ENCODE assay signal across 14 cellular contexts in genomic region chr3:141408596-141408995, GRCh38. TPM values are rescaled to one million over a fixed set of nuclear protein-coding genes. Genes with fewer than 3 reads are reported as not detected.
DNase-seq lines count a peak whose midpoint lies in the region; ATAC-seq and TF ChIP-seq lines count a peak whose summit lies in the region.
"Had no signal": no experiment of that assay in that cellular context is flagged by ENCODE, and none has a peak within 500 bp of the region (broad histone marks: within the 10 kb centered on the region; RNA-seq: fewer than 3 reads in every experiment).

No MANE protein-coding gene starts in this region.

- H3K27me3 ChIP-seq in ACC112 (ENCODE audit: insufficient read depth, low read length) (no peaks in the 10 kb centered on the region), colonic mucosa (no peaks in the 10 kb centered on the region), psoas muscle (ENCODE audit: insufficient read depth in 3 of 3, low read length in 2 of 3) (no peaks in the 10 kb centered on the region)

- peaks cover 29% of the 10 kb centered on the region for H3K36me3 Mint-ChIP-seq in osteocyte (ENCODE audit: unreplicated experiment)

- H3K9ac ChIP-seq in colonic mucosa (ENCODE audit: low read depth in 2 of 2, low read length in 2 of 2), result no peak overlapping the region

- no peak for ATAC-seq in psoas muscle
- no peak for ATAC-seq in activated CD4-positive, CD25-positive, alpha-beta regulatory T cell treated with anti-CD3 and anti-CD28 coated beads, Interleukin-2, amount 50 U/mL, for 24 hours

- H3K9me3 Mint-ChIP-seq in osteocyte (ENCODE audit: unreplicated experiment), result no peaks in the 10 kb centered on the region
- H3K9me3 Mint-ChIP-seq: endodermal cell had no signal

- H3K36me3 ChIP-seq in ACC112 (ENCODE audit: insufficient read depth, low read length) (peaks cover 48% of the 10 kb centered on the region), colonic mucosa (no peaks in the 10 kb centered on the region), psoas muscle (ENCODE audit: insufficient read depth in 1 of 2, low read depth in 1 of 2) (peaks cover 8 to 30% of the 10 kb centered on the region in 2 donors)

- H3K27ac Mint-ChIP-seq in osteocyte (ENCODE audit: unreplicated experiment), result no peak overlapping the region
- H3K27ac Mint-ChIP-seq: endodermal cell had no signal

- H3K4me1 Mint-ChIP-seq in osteocyte (ENCODE audit: unreplicated experiment), result peaks cover 61% of the 10 kb centered on the region

- H3K9me3 ChIP-seq in colonic mucosa (no peaks in the 10 kb centered on the region), psoas muscle (no peaks in the 10 kb centered on the region)

- H3K4me1 ChIP-seq in ACC112 (ENCODE audit: control insufficient read depth, insufficient read depth, low read length, unreplicated experiment), result peaks cover 98% of the 10 kb centered on the region
- peaks cover 29% of the 10 kb centered on the region for H3K4me1 ChIP-seq in colonic mucosa
- peaks cover 63% of the 10 kb centered on the region for H3K4me1 ChIP-seq in psoas muscle

- no peak for TF ChIP-seq CTCF in GM12865 (IDR thresholded peaks at IDR 0.05; ENCODE audit: insufficient read depth, low read depth, low read length, missing control alignments)
- TF ChIP-seq CTCF in colonic mucosa (IDR thresholded peaks at IDR 0.05), result no peak
- TF ChIP-seq CTCF in psoas muscle (IDR thresholded peaks at IDR 0.05), result no peak
- TF ChIP-seq CTCF in osteocyte (IDR thresholded peaks at IDR 0.05), result no peak

- no peaks in the 10 kb centered on the region for H3K27me3 Mint-ChIP-seq in osteocyte (ENCODE audit: unreplicated experiment)

- intact Hi-C loops in colonic mucosa (cut with DNase I) (no loop called here), psoas muscle (cut with DNase I) (no loop called here)

- peak overlapping the region; percentile 96 for H3K27ac ChIP-seq in ACC112 (ENCODE audit: low read depth, low read length)
- H3K27ac ChIP-seq in colonic mucosa, result peak overlapping the region; percentile 85
- H3K27ac ChIP-seq in psoas muscle, result peak overlapping the region; percentile 96
- H3K27ac ChIP-seq: HL-60 had no signal

- H3K4me3 Mint-ChIP-seq in osteocyte (ENCODE audit: unreplicated experiment), result no peak overlapping the region
- H3K4me3 Mint-ChIP-seq: endodermal cell had no signal

- DNase-seq in GM12865 (ENCODE audit: low read depth), result no peak
- DNase-seq in colonic mucosa, result no peak
- no peak for DNase-seq in psoas muscle
- no peak for DNase-seq in NCI-H1694 treated with DMSO at 0.1 percent for 48 hours (lab: John Stamatoyannopoulos, UW)
- no peak for DNase-seq in NCI-H774 (lab: John Stamatoyannopoulos, UW)
- DNase-seq in osteocyte (ENCODE audit: extremely low spot score, unreplicated experiment), result no peak
- DNase-seq: amniotic stem cell, endodermal cell, NCI-H2171 treated with DMSO at 0.1 percent for 48 hours, small intestine had no signal

- H3K79me2 ChIP-seq in ACC112 (ENCODE audit: control insufficient read depth, insufficient read depth, low read length, unreplicated experiment), result peaks cover 72% of the 10 kb centered on the region

- H2AFZ ChIP-seq in ACC112 (ENCODE audit: low read length, unreplicated experiment), result no peak overlapping the region
- H2AFZ ChIP-seq: PC-9 had no signal

- 88 to 94% (median 89%) methylated on average over 1 of the region's 1 CpG for WGBS in psoas muscle, 3 donors

- H3K4me3 ChIP-seq in ACC112 (ENCODE audit: low read depth, low read length), result no peak overlapping the region
- H3K4me3 ChIP-seq in GM12865 (ENCODE audit: low read depth, low read length), result peak overlapping the region; percentile 17; the same call in 1 of the 2 replicates
- H3K4me3 ChIP-seq in colonic mucosa, result no peak overlapping the region
- H3K4me3 ChIP-seq in psoas muscle, result no peak overlapping the region
- H3K4me3 ChIP-seq: PC-9 had no signal

RNA-seq across cellular contexts. Expression of gene ZBTB38, which starts 40.3 kb away (rescaled TPM):
- total RNA-seq in colonic mucosa (100 to 1,000 TPM in 1 of 2 donors, 10 to 100 TPM in 1; 95.5 to 112 TPM), psoas muscle (100 to 1,000 TPM in 1 of 4 donors, 10 to 100 TPM in 3; 56.7 to 212 (median 87.0) TPM), osteocyte (41.8 and 43.9 TPM in 2 replicates)
- polyA plus RNA-seq in psoas muscle, result 10 to 100 TPM; 24.2 to 61.7 (median 48.7) TPM
